In genomic region chr11:86244522-86245368, GRCh38 we compare ENCODE assay signal across 8 cellular contexts. TPM values are rescaled to one million over a fixed set of nuclear protein-coding genes. Genes with fewer than 3 reads are reported as not detected.
DNase-seq lines count a peak whose midpoint lies in the region; ATAC-seq and TF ChIP-seq lines count a peak whose summit lies in the region.

Gene EED, plus strand, starts transcription at chr11:86244753. Its CDS starts 477 bp downstream, at chr11:86245230.

- DNase-seq in BE2C (peak; percentile 98), GM19240 (ENCODE audit: insufficient read length, low spot score) (peak; percentile 43), NCI-H524 (lab: John Stamatoyannopoulos, UW) (peak; percentile 84 to 91), colonic mucosa (peak; percentile 94), left colon (peak; percentile 96)
- peak; percentile 93 for DNase-seq in activated CD4-positive, alpha-beta T cell treated with anti-CD3 and anti-CD28 coated beads for 4 hours
- peak; percentile 96 for DNase-seq in stimulated activated CD4-positive, alpha-beta T cell treated with anti-CD3 and anti-CD28 coated beads, Interleukin-1b, Interleukin-23, amount 100 ng/mL, for 48 hours

- peak within 1 kb of the TSS; percentile 96 for H3K27ac ChIP-seq in colonic mucosa

- TF ChIP-seq CTCF in BE2C (IDR thresholded peaks at IDR 0.05; ENCODE audit: low read depth, low read length) (no peak), colonic mucosa (IDR thresholded peaks at IDR 0.05) (no peak)

- H3K27me3 ChIP-seq in BE2C (peaks cover 28% of the 10 kb centered on the region), colonic mucosa (no peaks in the 10 kb centered on the region)

- H3K9me3 ChIP-seq in BE2C (no peaks in the 10 kb centered on the region), colonic mucosa (no peaks in the 10 kb centered on the region)

- H3K4me3 ChIP-seq in BE2C (ENCODE audit: low read depth, low read length) = peak within 1 kb of the TSS; percentile 91
- H3K4me3 ChIP-seq in colonic mucosa = peak within 1 kb of the TSS; percentile 70

- intact Hi-C loops in colonic mucosa (cut with DNase I) (no loop called here), left colon (cut with DNase I, micrococcal nuclease) (no loop called here)

- H3K4me1 ChIP-seq in BE2C (no peaks in the 10 kb centered on the region; the same call in none of the 2 replicates), colonic mucosa (peaks cover 13% of the 10 kb centered on the region)

- H3K9ac ChIP-seq in colonic mucosa (ENCODE audit: low read depth in 2 of 2, low read length in 2 of 2) = peak within 1 kb of the TSS; percentile 96

- H3K36me3 ChIP-seq in BE2C = no peaks in the 10 kb centered on the region
- H3K36me3 ChIP-seq in colonic mucosa = no peaks in the 10 kb centered on the region

- ATAC-seq in HG03457 (IDR thresholded peaks at IDR 0.05; ENCODE audit: unreplicated experiment) (peak; percentile 55), left colon (peak; percentile 92)

RNA-seq across cellular contexts. Expression of gene EED, which starts in this region (rescaled TPM):
- 15.4 TPM for polyA plus RNA-seq in BE2C (2012; ENCODE audit: insufficient read depth, insufficient read length, low read depth)
- total RNA-seq in colonic mucosa = 10 to 100 TPM; 21.9 to 28.3 TPM
- total RNA-seq in left colon = 10 to 100 TPM; 18.0 to 19.0 TPM

Comparison
In these comparisons a context has a peak if more than half of its experiments do, and no peak if none do; other contexts are left out.
1. Peak in every context shown above with its lines: DNase-seq, ATAC-seq, H3K4me3 ChIP-seq and H3K27ac ChIP-seq.
2. DNase-seq: peak in every context shown above with its lines; median percentile 98 in BE2C; 96 in left colon; 96 in stimulated activated CD4-positive, alpha-beta T cell treated with anti-CD3 and anti-CD28 coated beads, Interleukin-1b, Interleukin-23, amount 100 ng/mL, for 48 hours; 94 in colonic mucosa; 93 in activated CD4-positive, alpha-beta T cell treated with anti-CD3 and anti-CD28 coated beads for 4 hours; 88 in NCI-H524; 43 in GM19240.